Comparison of ENCODE assay signal across 1 cellular context in the genomic region with DNA sequence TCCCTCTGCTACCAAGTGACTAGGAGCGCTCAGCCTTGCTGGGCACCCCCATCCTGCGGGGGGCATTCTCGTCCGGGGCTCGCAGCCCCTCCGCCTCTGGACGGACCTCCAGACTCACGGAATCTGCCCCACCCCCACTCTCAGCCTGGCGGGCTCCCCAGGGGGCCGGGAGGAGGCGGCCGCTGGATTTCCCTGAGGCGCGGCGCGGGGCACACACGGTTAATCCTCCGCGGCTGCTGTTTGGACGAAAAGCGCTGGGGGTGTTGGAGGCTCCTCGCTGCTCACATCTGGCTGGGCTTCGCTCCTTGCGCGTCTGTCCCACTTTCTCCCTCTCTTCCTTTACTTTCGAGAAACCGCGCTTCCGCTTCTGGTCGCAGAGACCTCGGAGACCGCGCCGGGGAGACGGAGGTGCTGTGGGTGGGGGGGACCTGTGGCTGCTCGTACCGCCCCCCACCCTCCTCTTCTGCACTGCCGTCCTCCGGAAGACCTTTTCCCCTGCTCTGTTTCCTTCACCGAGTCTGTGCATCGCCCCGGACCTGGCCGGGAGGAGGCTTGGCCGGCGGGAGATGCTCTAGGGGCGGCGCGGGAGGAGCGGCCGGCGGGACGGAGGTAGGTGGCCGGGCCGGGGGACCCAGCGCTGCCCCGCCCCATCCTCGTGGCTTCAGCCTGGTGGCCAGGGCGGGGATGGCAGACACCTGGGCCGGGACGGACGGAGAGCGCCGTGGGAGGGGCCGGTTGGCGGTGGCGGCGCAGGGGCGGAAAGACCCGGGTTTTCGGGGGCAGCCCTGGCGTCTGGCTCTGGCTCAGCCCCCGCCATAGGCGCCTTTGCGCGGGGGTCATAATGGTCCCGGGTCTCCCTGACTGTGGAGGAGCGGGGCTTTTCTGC.
TF ChIP-seq lines count a peak whose summit lies in the region.

A gene with protein sequence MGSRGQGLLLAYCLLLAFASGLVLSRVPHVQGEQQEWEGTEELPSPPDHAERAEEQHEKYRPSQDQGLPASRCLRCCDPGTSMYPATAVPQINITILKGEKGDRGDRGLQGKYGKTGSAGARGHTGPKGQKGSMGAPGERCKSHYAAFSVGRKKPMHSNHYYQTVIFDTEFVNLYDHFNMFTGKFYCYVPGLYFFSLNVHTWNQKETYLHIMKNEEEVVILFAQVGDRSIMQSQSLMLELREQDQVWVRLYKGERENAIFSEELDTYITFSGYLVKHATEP (plus strand): TSS at position 284 of the 886 bp plus-strand sequence. CDS start 19,800 bp downstream, outside the sequence.

TF ChIP-seq in HepG2, 621 proteins besides CTCF, POLR2A, EP300 and RAD21 (continued from another document and continues in another):
- TF ChIP-seq, protein P1, sequence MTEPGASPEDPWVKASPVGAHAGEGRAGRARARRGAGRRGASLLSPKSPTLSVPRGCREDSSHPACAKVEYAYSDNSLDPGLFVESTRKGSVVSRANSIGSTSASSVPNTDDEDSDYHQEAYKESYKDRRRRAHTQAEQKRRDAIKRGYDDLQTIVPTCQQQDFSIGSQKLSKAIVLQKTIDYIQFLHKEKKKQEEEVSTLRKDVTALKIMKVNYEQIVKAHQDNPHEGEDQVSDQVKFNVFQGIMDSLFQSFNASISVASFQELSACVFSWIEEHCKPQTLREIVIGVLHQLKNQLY (CRISPR knock-in tag; IDR thresholded peaks at IDR 0.05) = no peak
- TF ChIP-seq JARID2 (CRISPR knock-in tag; IDR thresholded peaks at IDR 0.05; ENCODE audit: insufficient replicate concordance) (no peak), AGO2 (optimal IDR thresholded peaks at IDR 0.05; ENCODE audit: low read depth, low read length) (peak; percentile 93), ZNF501 (CRISPR knock-in tag; IDR thresholded peaks at IDR 0.05) (no peak), TAF1 (CRISPR knock-in tag; IDR thresholded peaks at IDR 0.05) (0 out of 2 replicates have a peak, but pooled peaks have one; percentile 11), ATF7 (IDR thresholded peaks at IDR 0.05) (no peak), ATF7 (CRISPR knock-in tag; IDR thresholded peaks at IDR 0.05) (no peak), RNF2 (conservative IDR thresholded peaks at IDR 0.05; ENCODE audit: low read depth) (no peak), MYC (CRISPR knock-in tag; IDR thresholded peaks at IDR 0.05; ENCODE audit: borderline replicate concordance) (peak; percentile 76; the same call in 1 of the 2 replicates), AGO1 (IDR thresholded peaks at IDR 0.05; ENCODE audit: low read depth, low read length, poor library complexity, severe bottlenecking) (peak; percentile 95), ZC3H4 (CRISPR knock-in tag; IDR thresholded peaks at IDR 0.05; ENCODE audit: borderline replicate concordance) (0 out of 2 replicates have a peak, but pooled peaks have one; percentile 29), ZMYM2 (CRISPR knock-in tag; IDR thresholded peaks at IDR 0.05) (no peak), ZNF768 (CRISPR knock-in tag; IDR thresholded peaks at IDR 0.05) (no peak), ZNF879 (CRISPR knock-in tag; IDR thresholded peaks at IDR 0.05) (no peak), ARID2 (CRISPR knock-in tag; IDR thresholded peaks at IDR 0.05; ENCODE audit: borderline replicate concordance) (0 out of 2 replicates have a peak, but pooled peaks have one; percentile 85), ZNF160 (CRISPR knock-in tag; IDR thresholded peaks at IDR 0.05) (no peak), ZNF460 (CRISPR knock-in tag; IDR thresholded peaks at IDR 0.05; ENCODE audit: borderline replicate concordance) (no peak), FIP1L1 (IDR thresholded peaks at IDR 0.05; ENCODE audit: borderline replicate concordance, insufficient read depth, low read depth, low read length) (no peak), ZSCAN21 (CRISPR knock-in tag; IDR thresholded peaks at IDR 0.05; ENCODE audit: borderline replicate concordance) (no peak), HNRNPK (IDR thresholded peaks at IDR 0.05; ENCODE audit: low read depth, low read length, poor library complexity, severe bottlenecking) (peak; percentile 19), GABPB1 (CRISPR knock-in tag; IDR thresholded peaks at IDR 0.05) (peak; percentile 28; the same call in 1 of the 2 replicates), ZFP62 (CRISPR knock-in tag; IDR thresholded peaks at IDR 0.05) (no peak), ZSCAN31 (CRISPR knock-in tag; IDR thresholded peaks at IDR 0.05; ENCODE audit: low read depth) (no peak), ZNF672 (CRISPR knock-in tag; IDR thresholded peaks at IDR 0.05) (no peak), ZNF788 (CRISPR knock-in tag; IDR thresholded peaks at IDR 0.05; ENCODE audit: borderline replicate concordance) (no peak), ZBTB7A (CRISPR knock-in tag; IDR thresholded peaks at IDR 0.05) (no peak; the same call in 1 of the 2 replicates), ISX (CRISPR knock-in tag; conservative IDR thresholded peaks at IDR 0.05) (no peak), ELF3 (CRISPR knock-in tag; IDR thresholded peaks at IDR 0.05) (no peak), LCORL (IDR thresholded peaks at IDR 0.05) (no peak), LCORL (CRISPR knock-in tag; IDR thresholded peaks at IDR 0.05) (peak; percentile 40; the same call in 1 of the 2 replicates), NFATC3 (CRISPR knock-in tag; IDR thresholded peaks at IDR 0.05) (no peak), ZNF720 (CRISPR knock-in tag; IDR thresholded peaks at IDR 0.05) (no peak), ZNF75D (CRISPR knock-in tag; IDR thresholded peaks at IDR 0.05; ENCODE audit: borderline replicate concordance) (no peak), CBX2 (IDR thresholded peaks at IDR 0.05; ENCODE audit: low read depth, low read length) (no peak), CBX2 (CRISPR knock-in tag; IDR thresholded peaks at IDR 0.05; ENCODE audit: low read depth) (no peak), HNF4G (IDR thresholded peaks at IDR 0.05; ENCODE audit: borderline replicate concordance, low read depth, low read length) (no peak), HNF4G (CRISPR knock-in tag; IDR thresholded peaks at IDR 0.05; ENCODE audit: borderline replicate concordance, low read depth) (no peak), RBFOX2 (IDR thresholded peaks at IDR 0.05; ENCODE audit: low read depth, low read length) (peak; percentile 83)
- TF ChIP-seq, protein P2, sequence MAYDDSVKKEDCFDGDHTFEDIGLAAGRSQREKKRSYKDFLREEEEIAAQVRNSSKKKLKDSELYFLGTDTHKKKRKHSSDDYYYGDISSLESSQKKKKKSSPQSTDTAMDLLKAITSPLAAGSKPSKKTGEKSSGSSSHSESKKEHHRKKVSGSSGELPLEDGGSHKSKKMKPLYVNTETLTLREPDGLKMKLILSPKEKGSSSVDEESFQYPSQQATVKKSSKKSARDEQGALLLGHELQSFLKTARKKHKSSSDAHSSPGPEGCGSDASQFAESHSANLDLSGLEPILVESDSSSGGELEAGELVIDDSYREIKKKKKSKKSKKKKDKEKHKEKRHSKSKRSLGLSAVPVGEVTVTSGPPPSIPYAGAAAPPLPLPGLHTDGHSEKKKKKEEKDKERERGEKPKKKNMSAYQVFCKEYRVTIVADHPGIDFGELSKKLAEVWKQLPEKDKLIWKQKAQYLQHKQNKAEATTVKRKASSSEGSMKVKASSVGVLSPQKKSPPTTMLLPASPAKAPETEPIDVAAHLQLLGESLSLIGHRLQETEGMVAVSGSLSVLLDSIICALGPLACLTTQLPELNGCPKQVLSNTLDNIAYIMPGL (CRISPR knock-in tag; IDR thresholded peaks at IDR 0.05; ENCODE audit: borderline replicate concordance in 1 of 2, low read depth in 1 of 2) = peak in 1 of 2 experiments; percentile 44; a peak in 1 of 4 replicates
- TF ChIP-seq, protein P3, sequence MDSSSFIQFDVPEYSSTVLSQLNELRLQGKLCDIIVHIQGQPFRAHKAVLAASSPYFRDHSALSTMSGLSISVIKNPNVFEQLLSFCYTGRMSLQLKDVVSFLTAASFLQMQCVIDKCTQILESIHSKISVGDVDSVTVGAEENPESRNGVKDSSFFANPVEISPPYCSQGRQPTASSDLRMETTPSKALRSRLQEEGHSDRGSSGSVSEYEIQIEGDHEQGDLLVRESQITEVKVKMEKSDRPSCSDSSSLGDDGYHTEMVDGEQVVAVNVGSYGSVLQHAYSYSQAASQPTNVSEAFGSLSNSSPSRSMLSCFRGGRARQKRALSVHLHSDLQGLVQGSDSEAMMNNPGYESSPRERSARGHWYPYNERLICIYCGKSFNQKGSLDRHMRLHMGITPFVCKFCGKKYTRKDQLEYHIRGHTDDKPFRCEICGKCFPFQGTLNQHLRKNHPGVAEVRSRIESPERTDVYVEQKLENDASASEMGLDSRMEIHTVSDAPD (CRISPR knock-in tag; IDR thresholded peaks at IDR 0.05) = peak; percentile 49; the same call in 1 of the 2 replicates
- TF ChIP-seq, protein P4, sequence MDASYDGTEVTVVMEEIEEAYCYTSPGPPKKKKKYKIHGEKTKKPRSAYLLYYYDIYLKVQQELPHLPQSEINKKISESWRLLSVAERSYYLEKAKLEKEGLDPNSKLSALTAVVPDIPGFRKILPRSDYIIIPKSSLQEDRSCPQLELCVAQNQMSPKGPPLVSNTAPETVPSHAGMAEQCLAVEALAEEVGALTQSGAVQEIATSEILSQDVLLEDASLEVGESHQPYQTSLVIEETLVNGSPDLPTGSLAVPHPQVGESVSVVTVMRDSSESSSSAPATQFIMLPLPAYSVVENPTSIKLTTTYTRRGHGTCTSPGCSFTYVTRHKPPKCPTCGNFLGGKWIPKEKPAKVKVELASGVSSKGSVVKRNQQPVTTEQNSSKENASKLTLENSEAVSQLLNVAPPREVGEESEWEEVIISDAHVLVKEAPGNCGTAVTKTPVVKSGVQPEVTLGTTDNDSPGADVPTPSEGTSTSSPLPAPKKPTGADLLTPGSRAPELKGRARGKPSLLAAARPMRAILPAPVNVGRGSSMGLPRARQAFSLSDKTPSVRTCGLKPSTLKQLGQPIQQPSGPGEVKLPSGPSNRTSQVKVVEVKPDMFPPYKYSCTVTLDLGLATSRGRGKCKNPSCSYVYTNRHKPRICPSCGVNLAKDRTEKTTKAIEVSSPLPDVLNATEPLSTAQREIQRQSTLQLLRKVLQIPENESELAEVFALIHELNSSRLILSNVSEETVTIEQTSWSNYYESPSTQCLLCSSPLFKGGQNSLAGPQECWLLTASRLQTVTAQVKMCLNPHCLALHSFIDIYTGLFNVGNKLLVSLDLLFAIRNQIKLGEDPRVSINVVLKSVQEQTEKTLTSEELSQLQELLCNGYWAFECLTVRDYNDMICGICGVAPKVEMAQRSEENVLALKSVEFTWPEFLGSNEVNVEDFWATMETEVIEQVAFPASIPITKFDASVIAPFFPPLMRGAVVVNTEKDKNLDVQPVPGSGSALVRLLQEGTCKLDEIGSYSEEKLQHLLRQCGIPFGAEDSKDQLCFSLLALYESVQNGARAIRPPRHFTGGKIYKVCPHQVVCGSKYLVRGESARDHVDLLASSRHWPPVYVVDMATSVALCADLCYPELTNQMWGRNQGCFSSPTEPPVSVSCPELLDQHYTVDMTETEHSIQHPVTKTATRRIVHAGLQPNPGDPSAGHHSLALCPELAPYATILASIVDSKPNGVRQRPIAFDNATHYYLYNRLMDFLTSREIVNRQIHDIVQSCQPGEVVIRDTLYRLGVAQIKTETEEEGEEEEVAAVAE (CRISPR knock-in tag; IDR thresholded peaks at IDR 0.05; ENCODE audit: borderline replicate concordance) = no peak
- TF ChIP-seq, protein P5, sequence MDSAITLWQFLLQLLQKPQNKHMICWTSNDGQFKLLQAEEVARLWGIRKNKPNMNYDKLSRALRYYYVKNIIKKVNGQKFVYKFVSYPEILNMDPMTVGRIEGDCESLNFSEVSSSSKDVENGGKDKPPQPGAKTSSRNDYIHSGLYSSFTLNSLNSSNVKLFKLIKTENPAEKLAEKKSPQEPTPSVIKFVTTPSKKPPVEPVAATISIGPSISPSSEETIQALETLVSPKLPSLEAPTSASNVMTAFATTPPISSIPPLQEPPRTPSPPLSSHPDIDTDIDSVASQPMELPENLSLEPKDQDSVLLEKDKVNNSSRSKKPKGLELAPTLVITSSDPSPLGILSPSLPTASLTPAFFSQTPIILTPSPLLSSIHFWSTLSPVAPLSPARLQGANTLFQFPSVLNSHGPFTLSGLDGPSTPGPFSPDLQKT (CRISPR knock-in tag; IDR thresholded peaks at IDR 0.05; ENCODE audit: borderline replicate concordance) = no peak
- TF ChIP-seq, protein P6, sequence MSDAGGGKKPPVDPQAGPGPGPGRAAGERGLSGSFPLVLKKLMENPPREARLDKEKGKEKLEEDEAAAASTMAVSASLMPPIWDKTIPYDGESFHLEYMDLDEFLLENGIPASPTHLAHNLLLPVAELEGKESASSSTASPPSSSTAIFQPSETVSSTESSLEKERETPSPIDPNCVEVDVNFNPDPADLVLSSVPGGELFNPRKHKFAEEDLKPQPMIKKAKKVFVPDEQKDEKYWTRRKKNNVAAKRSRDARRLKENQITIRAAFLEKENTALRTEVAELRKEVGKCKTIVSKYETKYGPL (CRISPR knock-in tag; IDR thresholded peaks at IDR 0.05) = no peak
- TF ChIP-seq, protein P7, sequence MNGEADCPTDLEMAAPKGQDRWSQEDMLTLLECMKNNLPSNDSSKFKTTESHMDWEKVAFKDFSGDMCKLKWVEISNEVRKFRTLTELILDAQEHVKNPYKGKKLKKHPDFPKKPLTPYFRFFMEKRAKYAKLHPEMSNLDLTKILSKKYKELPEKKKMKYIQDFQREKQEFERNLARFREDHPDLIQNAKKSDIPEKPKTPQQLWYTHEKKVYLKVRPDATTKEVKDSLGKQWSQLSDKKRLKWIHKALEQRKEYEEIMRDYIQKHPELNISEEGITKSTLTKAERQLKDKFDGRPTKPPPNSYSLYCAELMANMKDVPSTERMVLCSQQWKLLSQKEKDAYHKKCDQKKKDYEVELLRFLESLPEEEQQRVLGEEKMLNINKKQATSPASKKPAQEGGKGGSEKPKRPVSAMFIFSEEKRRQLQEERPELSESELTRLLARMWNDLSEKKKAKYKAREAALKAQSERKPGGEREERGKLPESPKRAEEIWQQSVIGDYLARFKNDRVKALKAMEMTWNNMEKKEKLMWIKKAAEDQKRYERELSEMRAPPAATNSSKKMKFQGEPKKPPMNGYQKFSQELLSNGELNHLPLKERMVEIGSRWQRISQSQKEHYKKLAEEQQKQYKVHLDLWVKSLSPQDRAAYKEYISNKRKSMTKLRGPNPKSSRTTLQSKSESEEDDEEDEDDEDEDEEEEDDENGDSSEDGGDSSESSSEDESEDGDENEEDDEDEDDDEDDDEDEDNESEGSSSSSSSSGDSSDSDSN (CRISPR knock-in tag; IDR thresholded peaks at IDR 0.05) = peak; percentile 69; the same call in 1 of the 2 replicates
- TF ChIP-seq, protein P8, sequence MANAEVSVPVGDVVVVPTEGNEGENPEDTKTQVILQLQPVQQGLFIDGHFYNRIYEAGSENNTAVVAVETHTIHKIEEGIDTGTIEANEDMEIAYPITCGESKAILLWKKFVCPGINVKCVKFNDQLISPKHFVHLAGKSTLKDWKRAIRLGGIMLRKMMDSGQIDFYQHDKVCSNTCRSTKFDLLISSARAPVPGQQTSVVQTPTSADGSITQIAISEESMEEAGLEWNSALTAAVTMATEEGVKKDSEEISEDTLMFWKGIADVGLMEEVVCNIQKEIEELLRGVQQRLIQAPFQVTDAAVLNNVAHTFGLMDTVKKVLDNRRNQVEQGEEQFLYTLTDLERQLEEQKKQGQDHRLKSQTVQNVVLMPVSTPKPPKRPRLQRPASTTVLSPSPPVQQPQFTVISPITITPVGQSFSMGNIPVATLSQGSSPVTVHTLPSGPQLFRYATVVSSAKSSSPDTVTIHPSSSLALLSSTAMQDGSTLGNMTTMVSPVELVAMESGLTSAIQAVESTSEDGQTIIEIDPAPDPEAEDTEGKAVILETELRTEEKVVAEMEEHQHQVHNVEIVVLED (CRISPR knock-in tag; IDR thresholded peaks at IDR 0.05; ENCODE audit: borderline replicate concordance) = no peak
